Comparison of ENCODE assay signal across 20 cellular contexts in genomic region chr12:50580436-50580835, GRCh38.
DNase-seq lines count a peak whose midpoint lies in the region; ATAC-seq and TF ChIP-seq lines count a peak whose summit lies in the region.
"Had no signal": no experiment of that assay in that cellular context is flagged by ENCODE, and none has a peak within 500 bp of the region (broad histone marks: within the 10 kb centered on the region; RNA-seq: fewer than 3 reads in every experiment).

No MANE protein-coding gene starts in this region.

- peaks cover 4% of the 10 kb centered on the region for H3K36me3 ChIP-seq in left ventricle myocardium inferior
- 0 out of 2 replicates have a peak, but pooled peaks cover 8% of the 10 kb centered on the region for H3K36me3 ChIP-seq in PC-9 (ENCODE audit: low read depth)
- H3K36me3 ChIP-seq: SJCRH30 had no signal

- H3K4me2 ChIP-seq in PC-9, result peak overlapping the region; percentile 69

- peaks cover 51% of the 10 kb centered on the region for H3K79me2 ChIP-seq in PC-9 (ENCODE audit: low read depth)

- H3F3A ChIP-seq in PC-9 (ENCODE audit: insufficient read depth, low read depth), result peaks cover 27% of the 10 kb centered on the region; the same call in 1 of the 2 replicates

- BruUV-seq in PC-9 (replicated peaks; lab: Mats Ljungman, UMichigan), result no TSS peak

- H3K9me2 ChIP-seq in PC-9 (ENCODE audit: insufficient read depth), result no peaks in the 10 kb centered on the region

- intact Hi-C loops in left ventricle myocardium superior (cut with micrococcal nuclease), result no loop called here
- intact Hi-C loops in left ventricle myocardium inferior (cut with micrococcal nuclease), result no loop called here
- intact Hi-C loops in PC-9 (cut with micrococcal nuclease; ENCODE audit: unreplicated experiment), result no loop called here

- POLR2A ChIA-PET in PC-9 (lab: Charles Lee; ENCODE audit: unreplicated experiment), result interaction anchor here (0.7 kb wide), 1 partner anchor 31 kb away, joined by 3 read pairs; no protein-coding TSS in a partner anchor

- no peaks in the 10 kb centered on the region for H4K20me1 ChIP-seq in PC-9 (ENCODE audit: insufficient read depth)

- H3K9me3 ChIP-seq in left ventricle myocardium inferior (replicated peaks) (no peaks in the 10 kb centered on the region), PC-9 (ENCODE audit: insufficient read depth, low read depth) (no peaks in the 10 kb centered on the region)
- H3K9me3 ChIP-seq: SJCRH30, spleen had no signal

- no peaks in the 10 kb centered on the region for H3K27me3 ChIP-seq in left ventricle myocardium inferior (ENCODE audit: low read depth)
- H3K27me3 ChIP-seq in PC-9 (ENCODE audit: insufficient read depth, low read depth), result no peaks in the 10 kb centered on the region
- no peaks in the 10 kb centered on the region for H3K27me3 ChIP-seq in foreskin keratinocyte
- H3K27me3 ChIP-seq: SJCRH30, spleen had no signal

- CTCF ChIA-PET in PC-9 (lab: Charles Lee), result no interaction called here

- H3K27ac ChIP-seq in left ventricle myocardium inferior (replicated peaks) (no peak overlapping the region), PC-9 (peak overlapping the region; percentile 81), foreskin keratinocyte (peak overlapping the region; percentile 59)
- H3K27ac ChIP-seq: SJCRH30 had no signal

- ATAC-seq in left ventricle myocardium superior (peak; percentile 39), foreskin keratinocyte (no peak), GM18909 (IDR thresholded peaks at IDR 0.05; ENCODE audit: poor library complexity, unreplicated experiment) (no peak), HG02884 (IDR thresholded peaks at IDR 0.05; ENCODE audit: unreplicated experiment) (no peak)
- ATAC-seq: T-cell had no signal

- no peak overlapping the region for H2AFZ ChIP-seq in PC-9

- no peak overlapping the region for H3K4me3 ChIP-seq in left ventricle myocardium inferior
- peak overlapping the region; percentile 36; the same call in 1 of the 2 replicates for H3K4me3 ChIP-seq in PC-9
- H3K4me3 ChIP-seq: SJCRH30, spleen had no signal

- H3K4me1 ChIP-seq in left ventricle myocardium inferior (peaks cover 34% of the 10 kb centered on the region), PC-9 (replicated peaks; ENCODE audit: insufficient read depth) (peaks cover 39% of the 10 kb centered on the region), foreskin keratinocyte (peaks cover 19% of the 10 kb centered on the region)
- H3K4me1 ChIP-seq: SJCRH30 had no signal

- TF ChIP-seq CTCF in left ventricle myocardium inferior (IDR thresholded peaks at IDR 0.05; ENCODE audit: borderline replicate concordance), result no peak
- no peak for TF ChIP-seq CTCF in PC-9 (conservative IDR thresholded peaks at IDR 0.05)
- no peak for TF ChIP-seq CTCF in foreskin keratinocyte (conservative IDR thresholded peaks at IDR 0.05)

- no peak for DNase-seq in left ventricle myocardium superior
- no peak for DNase-seq in left ventricle myocardium inferior
- DNase-seq in PC-9, result no peak
- DNase-seq in foreskin keratinocyte, result no peak
- DNase-seq in GM19238 (ENCODE audit: insufficient read length, low spot score), result no peak
- DNase-seq in DMS53 (lab: John Stamatoyannopoulos, UW), result no peak
- DNase-seq: CD4-positive, CD25-positive, alpha-beta regulatory T cell; cerebellar nuclear complex; effector CD8-positive, alpha-beta T cell; KG1; NCI-H1048; NCI-H1930; NCI-H2227 treated with DMSO at 0.1 percent for 48 hours; NCI-H748 treated with DMSO at 0.1 percent for 48 hours; SJCRH30; spleen; stimulated activated CD4-positive, alpha-beta T cell treated with anti-CD3 and anti-CD28 coated beads, Interleukin-4, amount 100 ng/mL, for 24 hours; T-cell had no signal
